In genomic region chr20:1327241-1327653, GRCh38 we compare ENCODE assay signal across 10 cellular contexts. TPM values are rescaled to one million over a fixed set of nuclear protein-coding genes. Genes with fewer than 3 reads are reported as not detected.
DNase-seq lines count a peak whose midpoint lies in the region; ATAC-seq and TF ChIP-seq lines count a peak whose summit lies in the region.
"Had no signal": no experiment of that assay in that cellular context is flagged by ENCODE, and none has a peak within 500 bp of the region (broad histone marks: within the 10 kb centered on the region; RNA-seq: fewer than 3 reads in every experiment).

No MANE protein-coding gene starts in this region.

- H4K8ac ChIP-seq in mesenchymal stem cell (ENCODE audit: low read length), result no peak overlapping the region

- H3K9me3 ChIP-seq in mesenchymal stem cell (ENCODE audit: control insufficient read depth, low read length), result no peaks in the 10 kb centered on the region
- no peaks in the 10 kb centered on the region for H3K9me3 ChIP-seq in MM.1S (replicated peaks; ENCODE audit: insufficient read depth, low read length)

- no peaks in the 10 kb centered on the region for H3K9me2 ChIP-seq in MM.1S (replicated peaks; ENCODE audit: insufficient read depth, low read length)

- no peak overlapping the region for H3K4me2 ChIP-seq in mesenchymal stem cell (ENCODE audit: low read length, poor library complexity, severe bottlenecking)
- H3K4me2 ChIP-seq in MM.1S (ENCODE audit: low read depth, low read length), result no peak overlapping the region

- H3F3A ChIP-seq in MM.1S (ENCODE audit: insufficient read depth, low read length), result no peaks in the 10 kb centered on the region

- H2AFZ ChIP-seq in ACC112 (ENCODE audit: low read length, unreplicated experiment), result no peak overlapping the region
- no peak overlapping the region for H2AFZ ChIP-seq in mesenchymal stem cell (ENCODE audit: low read depth, low read length)
- H2AFZ ChIP-seq in MM.1S (ENCODE audit: low read length), result no peak overlapping the region

- no peaks in the 10 kb centered on the region for H4K20me1 ChIP-seq in MM.1S (ENCODE audit: insufficient read depth, low read length)

- peaks cover 62% of the 10 kb centered on the region for H3K79me2 ChIP-seq in ACC112 (ENCODE audit: control insufficient read depth, insufficient read depth, low read length, unreplicated experiment)
- H3K79me2 ChIP-seq in MM.1S (ENCODE audit: low read length), result peaks cover 58% of the 10 kb centered on the region

- peak overlapping the region in 1 of 2 experiments; percentile 37 for H3K18ac ChIP-seq in mesenchymal stem cell (ENCODE audit: low read depth in 1 of 2, low read length in 2 of 2)

- H2BK12ac ChIP-seq in mesenchymal stem cell (ENCODE audit: low read length in 2 of 2), result no peak overlapping the region

- H3K36me3 ChIP-seq in ACC112 (ENCODE audit: insufficient read depth, low read length) (no peaks in the 10 kb centered on the region), mesenchymal stem cell (ENCODE audit: control insufficient read depth in 1 of 2, insufficient read depth in 2 of 2, low read depth in 1 of 2, low read length in 2 of 2) (peaks cover 3 to 25% of the 10 kb centered on the region in 2 experiments), MM.1S (replicated peaks; ENCODE audit: insufficient read depth, low read length) (no peaks in the 10 kb centered on the region)

- peak overlapping the region in 1 of 2 experiments; percentile 36 for H3K23ac ChIP-seq in mesenchymal stem cell (ENCODE audit: low read length in 2 of 2)

- H3K79me1 ChIP-seq in mesenchymal stem cell (replicated peaks; ENCODE audit: low read length, poor library complexity, severe bottlenecking), result peaks cover 33% of the 10 kb centered on the region

- no peak overlapping the region for H2BK5ac ChIP-seq in mesenchymal stem cell (ENCODE audit: low read depth, low read length, poor library complexity, severe bottlenecking)

- no peak overlapping the region for H4K91ac ChIP-seq in mesenchymal stem cell (ENCODE audit: low read length)

- H2BK15ac ChIP-seq in mesenchymal stem cell (ENCODE audit: low read depth, poor library complexity, severe bottlenecking), result no peak overlapping the region

- H3K4me1 ChIP-seq in ACC112 (ENCODE audit: control insufficient read depth, insufficient read depth, low read length, unreplicated experiment) (peaks cover 72% of the 10 kb centered on the region), mesenchymal stem cell (ENCODE audit: control insufficient read depth, insufficient read depth, low read depth, low read length) (peaks cover 27% of the 10 kb centered on the region), MM.1S (ENCODE audit: low read length) (peaks cover 13% of the 10 kb centered on the region)

- peak overlapping the region; percentile 99 for H3K9ac ChIP-seq in mesenchymal stem cell (ENCODE audit: low read length)
- no peak overlapping the region for H3K9ac ChIP-seq in MM.1S (ENCODE audit: low read length)

- H3K4ac ChIP-seq in mesenchymal stem cell (ENCODE audit: low read depth in 1 of 2, low read length in 2 of 2), result peak overlapping the region; percentile 3 to 9

- peak overlapping the region; percentile 11 for H2AK5ac ChIP-seq in mesenchymal stem cell (ENCODE audit: low read length, severe bottlenecking)

- DNase-seq in LoVo (ENCODE audit: low spot score) (peak; percentile 13), cardiac fibroblast (ENCODE audit: low read depth in 2 of 2) (peak; percentile 83 to 85), mesenchymal stem cell (peak; percentile 81), DMS53 (lab: John Stamatoyannopoulos, UW) (no peak), NCI-H774 (lab: John Stamatoyannopoulos, UW) (no peak), MM.1S (no peak)
- DNase-seq: NCI-H1417 had no signal

- H3K4me3 ChIP-seq in ACC112 (ENCODE audit: low read depth, low read length) (peak overlapping the region; percentile 85), cardiac fibroblast (replicated peaks in 1 of 2; ENCODE audit: low read depth in 2 of 2, low read length in 2 of 2) (no peak overlapping the region), mesenchymal stem cell (ENCODE audit: insufficient read depth in 1 of 2, low read depth in 1 of 2, low read length in 2 of 2) (peak overlapping the region in 1 of 2 experiments; percentile 89), MM.1S (ENCODE audit: low read length) (no peak overlapping the region)

- WGBS in mesenchymal stem cell, result 39% methylated on average over 8 of the region's 8 CpGs

- H3K14ac ChIP-seq in mesenchymal stem cell (ENCODE audit: low read length in 2 of 2), result peak overlapping the region in 1 of 2 experiments; percentile 14

- TF ChIP-seq CTCF in cardiac fibroblast (IDR thresholded peaks at IDR 0.05; ENCODE audit: low read depth, low read length) (no peak), MM.1S (IDR thresholded peaks at IDR 0.05; ENCODE audit: low read length) (no peak)

- ATAC-seq in HG03457 (IDR thresholded peaks at IDR 0.05; ENCODE audit: unreplicated experiment), result no peak
- ATAC-seq: stimulated activated naive CD8-positive, alpha-beta T cell treated with anti-CD3 and anti-CD28 coated beads, Interleukin-15, amount 100 ng/mL, for 72 hours had no signal

- no peak overlapping the region for H2BK120ac ChIP-seq in mesenchymal stem cell (ENCODE audit: low read depth, low read length)

- peak overlapping the region; percentile 99 for H3K27ac ChIP-seq in ACC112 (ENCODE audit: low read depth, low read length)
- no peak overlapping the region for H3K27ac ChIP-seq in mesenchymal stem cell (ENCODE audit: low read length, poor library complexity, severe bottlenecking)
- H3K27ac ChIP-seq in MM.1S (ENCODE audit: low read length), result no peak overlapping the region

- H3K27me3 ChIP-seq in ACC112 (ENCODE audit: insufficient read depth, low read length), result no peaks in the 10 kb centered on the region
- H3K27me3 ChIP-seq in mesenchymal stem cell (ENCODE audit: control insufficient read depth in 1 of 2, insufficient read depth in 1 of 2, low read length in 2 of 2), result no peaks in the 10 kb centered on the region
- no peaks in the 10 kb centered on the region for H3K27me3 ChIP-seq in MM.1S (replicated peaks; ENCODE audit: insufficient read depth, low read length)

RNA-seq across cellular contexts. Expression of gene SDCBP2, which starts 1.7 kb away (rescaled TPM):
- polyA plus RNA-seq in mesenchymal stem cell (2013, experiment 1 of 2), result 1.6 TPM
- polyA plus RNA-seq in mesenchymal stem cell (2013, experiment 2 of 2), result 1.8 TPM

Comparison
In these comparisons a context has a peak if more than half of its experiments do, and no peak if none do; other contexts are left out.
1. DNase-seq: peak in LoVo (single experiment), cardiac fibroblast (2 of 2) and mesenchymal stem cell (single experiment); none in DMS53 (single experiment), NCI-H774 (single experiment) and MM.1S (single experiment).